1 cellular context compared by ENCODE assay signal in the genomic region with DNA sequence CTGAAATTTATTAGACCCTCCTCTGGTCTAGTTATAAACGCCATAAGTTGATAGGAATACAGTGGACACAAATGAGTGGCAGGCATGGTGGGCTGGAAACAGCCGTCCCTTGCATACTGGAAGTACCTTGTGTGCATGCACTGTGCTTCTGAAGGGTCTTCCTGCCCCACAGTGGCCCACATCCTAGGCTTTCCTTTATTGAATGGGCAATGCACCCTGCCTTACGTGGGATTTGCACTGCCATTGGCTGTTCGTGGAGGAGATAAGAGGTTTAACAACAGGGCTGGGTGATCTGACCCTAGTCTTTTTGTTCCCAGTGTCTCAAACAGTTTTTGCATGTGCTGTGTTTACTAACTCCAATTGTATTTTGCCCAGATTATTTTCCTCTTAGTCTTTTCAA.
TF ChIP-seq lines count a peak whose summit lies in the region.

No MANE protein-coding gene starts in this region.

TF ChIP-seq in GM23338, 12 proteins besides CTCF, POLR2A, EP300 and RAD21 (continued from another document):
- TF ChIP-seq ZNF462 (CRISPR knock-in tag; IDR thresholded peaks at IDR 0.05) = no peak
- TF ChIP-seq CREB1 (CRISPR knock-in tag; IDR thresholded peaks at IDR 0.05; ENCODE audit: low read depth) = no peak
- no peak for TF ChIP-seq JUNB (IDR thresholded peaks at IDR 0.05; ENCODE audit: unreplicated experiment)
- no peak for TF ChIP-seq ZNF114 (CRISPR knock-in tag; IDR thresholded peaks at IDR 0.05)
- TF ChIP-seq POLR2AphosphoS5 (IDR thresholded peaks at IDR 0.05; ENCODE audit: low read depth) = no peak
- TF ChIP-seq, protein P1, sequence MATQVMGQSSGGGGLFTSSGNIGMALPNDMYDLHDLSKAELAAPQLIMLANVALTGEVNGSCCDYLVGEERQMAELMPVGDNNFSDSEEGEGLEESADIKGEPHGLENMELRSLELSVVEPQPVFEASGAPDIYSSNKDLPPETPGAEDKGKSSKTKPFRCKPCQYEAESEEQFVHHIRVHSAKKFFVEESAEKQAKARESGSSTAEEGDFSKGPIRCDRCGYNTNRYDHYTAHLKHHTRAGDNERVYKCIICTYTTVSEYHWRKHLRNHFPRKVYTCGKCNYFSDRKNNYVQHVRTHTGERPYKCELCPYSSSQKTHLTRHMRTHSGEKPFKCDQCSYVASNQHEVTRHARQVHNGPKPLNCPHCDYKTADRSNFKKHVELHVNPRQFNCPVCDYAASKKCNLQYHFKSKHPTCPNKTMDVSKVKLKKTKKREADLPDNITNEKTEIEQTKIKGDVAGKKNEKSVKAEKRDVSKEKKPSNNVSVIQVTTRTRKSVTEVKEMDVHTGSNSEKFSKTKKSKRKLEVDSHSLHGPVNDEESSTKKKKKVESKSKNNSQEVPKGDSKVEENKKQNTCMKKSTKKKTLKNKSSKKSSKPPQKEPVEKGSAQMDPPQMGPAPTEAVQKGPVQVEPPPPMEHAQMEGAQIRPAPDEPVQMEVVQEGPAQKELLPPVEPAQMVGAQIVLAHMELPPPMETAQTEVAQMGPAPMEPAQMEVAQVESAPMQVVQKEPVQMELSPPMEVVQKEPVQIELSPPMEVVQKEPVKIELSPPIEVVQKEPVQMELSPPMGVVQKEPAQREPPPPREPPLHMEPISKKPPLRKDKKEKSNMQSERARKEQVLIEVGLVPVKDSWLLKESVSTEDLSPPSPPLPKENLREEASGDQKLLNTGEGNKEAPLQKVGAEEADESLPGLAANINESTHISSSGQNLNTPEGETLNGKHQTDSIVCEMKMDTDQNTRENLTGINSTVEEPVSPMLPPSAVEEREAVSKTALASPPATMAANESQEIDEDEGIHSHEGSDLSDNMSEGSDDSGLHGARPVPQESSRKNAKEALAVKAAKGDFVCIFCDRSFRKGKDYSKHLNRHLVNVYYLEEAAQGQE (IDR thresholded peaks at IDR 0.05; ENCODE audit: unreplicated experiment) = no peak
- TF ChIP-seq STAT1 (IDR thresholded peaks at IDR 0.05; ENCODE audit: unreplicated experiment) = no peak
- TF ChIP-seq EZH2 (IDR thresholded peaks at IDR 0.05; ENCODE audit: low read depth, unreplicated experiment) = no peak
- TF ChIP-seq, protein P2, sequence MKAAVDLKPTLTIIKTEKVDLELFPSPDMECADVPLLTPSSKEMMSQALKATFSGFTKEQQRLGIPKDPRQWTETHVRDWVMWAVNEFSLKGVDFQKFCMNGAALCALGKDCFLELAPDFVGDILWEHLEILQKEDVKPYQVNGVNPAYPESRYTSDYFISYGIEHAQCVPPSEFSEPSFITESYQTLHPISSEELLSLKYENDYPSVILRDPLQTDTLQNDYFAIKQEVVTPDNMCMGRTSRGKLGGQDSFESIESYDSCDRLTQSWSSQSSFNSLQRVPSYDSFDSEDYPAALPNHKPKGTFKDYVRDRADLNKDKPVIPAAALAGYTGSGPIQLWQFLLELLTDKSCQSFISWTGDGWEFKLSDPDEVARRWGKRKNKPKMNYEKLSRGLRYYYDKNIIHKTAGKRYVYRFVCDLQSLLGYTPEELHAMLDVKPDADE (IDR thresholded peaks at IDR 0.05) = no peak
